17 cellular contexts compared by ENCODE assay signal in the genomic region with DNA sequence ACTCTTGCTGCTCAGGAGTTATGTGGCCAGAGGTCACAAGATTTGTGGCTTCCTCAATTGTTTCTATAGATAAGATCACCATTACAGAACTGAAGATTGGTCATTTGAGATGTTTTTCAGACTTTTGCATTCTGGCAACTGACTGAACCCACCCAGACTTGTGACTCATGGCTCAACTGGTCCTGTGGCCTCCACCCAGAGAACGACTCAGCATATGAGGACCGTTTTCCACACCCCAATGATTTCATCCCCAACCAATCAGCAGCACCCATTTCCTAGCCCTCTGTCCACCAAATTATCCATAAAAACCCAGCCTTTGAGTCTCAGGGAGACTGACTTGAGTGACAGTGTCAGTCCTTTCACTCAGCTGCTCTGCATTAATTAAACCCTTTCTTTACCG.
A peak's percentile ranks its signal among the peaks of the same experiment; 100 is the strongest.
DNase-seq lines count a peak whose midpoint lies in the region; ATAC-seq and TF ChIP-seq lines count a peak whose summit lies in the region.
"Had no signal": no experiment of that assay in that cellular context is flagged by ENCODE, and none has a peak within 500 bp of the region (broad histone marks: within the 10 kb centered on the region; RNA-seq: fewer than 3 reads in every experiment).

No MANE protein-coding gene starts in this region.

- intact Hi-C loops in naive thymus-derived CD4-positive, alpha-beta T cell (cut with micrococcal nuclease) = no loop called here
- intact Hi-C loops in left ventricle myocardium inferior (cut with micrococcal nuclease) = no loop called here

- peak; percentile 20 for DNase-seq in Caki2 (ENCODE audit: low read depth)
- DNase-seq in NB4 (ENCODE audit: low read depth) = peak; percentile 7
- peak; percentile 49 for DNase-seq in choroid plexus epithelial cell (ENCODE audit: low read depth)
- peak; percentile 64 for DNase-seq in myocyte (ENCODE audit: low read depth)
- no peak for DNase-seq in naive thymus-derived CD4-positive, alpha-beta T cell
- DNase-seq in left ventricle myocardium inferior = no peak
- no peak for DNase-seq in GM19238 (ENCODE audit: insufficient read length, low spot score)
- DNase-seq: activated effector memory CD4-positive, alpha-beta T cell treated with Interleukin-2 at 50 U/mL for 16 hours; AML-193; colonic mucosa; immature natural killer cell; NCI-H1092; NCI-H748 treated with DMSO at 0.1 percent for 48 hours; RPMI8226 had no signal

- no peak overlapping the region for H3K27ac ChIP-seq in naive thymus-derived CD4-positive, alpha-beta T cell (ENCODE audit: low read depth, low read length)
- no peak overlapping the region for H3K27ac ChIP-seq in left ventricle myocardium inferior (replicated peaks)
- H3K27ac ChIP-seq: colonic mucosa, right atrium auricular region had no signal

- peaks cover 0 to 6% (median 1%) of the 10 kb centered on the region in 11 donors for H3K9me3 Mint-ChIP-seq in naive thymus-derived CD4-positive, alpha-beta T cell
- H3K9me3 Mint-ChIP-seq: immature natural killer cell had no signal

- peaks cover 0 to 2% (median 0%) of the 10 kb centered on the region in 7 donors for H3K4me1 Mint-ChIP-seq in naive thymus-derived CD4-positive, alpha-beta T cell
- H3K4me1 Mint-ChIP-seq: IgD-negative memory B cell, immature natural killer cell had no signal

- H3K36me3 Mint-ChIP-seq in naive thymus-derived CD4-positive, alpha-beta T cell = no peaks in the 10 kb centered on the region
- H3K36me3 Mint-ChIP-seq: IgD-negative memory B cell, immature natural killer cell had no signal

- TF ChIP-seq CTCF in NB4 (IDR thresholded peaks at IDR 0.05; ENCODE audit: low read depth, low read length) (no peak), choroid plexus epithelial cell (conservative IDR thresholded peaks at IDR 0.05; ENCODE audit: low read depth, low read length) (no peak), left ventricle myocardium inferior (IDR thresholded peaks at IDR 0.05; ENCODE audit: borderline replicate concordance) (no peak)

- no peak overlapping the region for H3K4me3 Mint-ChIP-seq in naive thymus-derived CD4-positive, alpha-beta T cell
- H3K4me3 Mint-ChIP-seq: IgD-negative memory B cell, immature natural killer cell had no signal

- no peak overlapping the region for H3K27ac Mint-ChIP-seq in naive thymus-derived CD4-positive, alpha-beta T cell
- H3K27ac Mint-ChIP-seq: IgD-negative memory B cell, immature natural killer cell had no signal

- H3K4me3 ChIP-seq in NB4 (ENCODE audit: low read depth, low read length) = no peak overlapping the region
- no peak overlapping the region for H3K4me3 ChIP-seq in choroid plexus epithelial cell (ENCODE audit: low read depth, low read length)
- H3K4me3 ChIP-seq in naive thymus-derived CD4-positive, alpha-beta T cell (ENCODE audit: low read length) = no peak overlapping the region
- H3K4me3 ChIP-seq in left ventricle myocardium inferior = no peak overlapping the region
- H3K4me3 ChIP-seq: colonic mucosa, right atrium auricular region had no signal

- no peaks in the 10 kb centered on the region for H3K4me1 ChIP-seq in naive thymus-derived CD4-positive, alpha-beta T cell (ENCODE audit: control insufficient read depth in 2 of 2, insufficient read depth in 2 of 2, low read length in 2 of 2)
- no peaks in the 10 kb centered on the region for H3K4me1 ChIP-seq in left ventricle myocardium inferior
- H3K4me1 ChIP-seq: colonic mucosa, right atrium auricular region had no signal

- peaks cover 0 to 5% (median 0%) of the 10 kb centered on the region in 5 donors for H3K27me3 Mint-ChIP-seq in naive thymus-derived CD4-positive, alpha-beta T cell
- H3K27me3 Mint-ChIP-seq: IgD-negative memory B cell had no signal

- TF ChIP-seq POLR2A in NB4 (IDR thresholded peaks at IDR 0.05; ENCODE audit: extremely low read depth, insufficient read length) = no peak

- in situ Hi-C loops in Caki2 (cut with HindIII; ENCODE audit: low pct_unique_long_range_greater_than_20kb, low sequenced_read_pairs) = no loop called here

- H3K36me3 ChIP-seq in naive thymus-derived CD4-positive, alpha-beta T cell (ENCODE audit: control insufficient read depth in 2 of 3, insufficient read depth in 3 of 3, low read length in 3 of 3) = no peaks in the 10 kb centered on the region
- no peaks in the 10 kb centered on the region for H3K36me3 ChIP-seq in left ventricle myocardium inferior
- H3K36me3 ChIP-seq: colonic mucosa, right atrium auricular region had no signal

- POLR2A ChIA-PET in naive thymus-derived CD4-positive, alpha-beta T cell (lab: Charles Lee) = no interaction called here

- no peaks in the 10 kb centered on the region for H3K27me3 ChIP-seq in naive thymus-derived CD4-positive, alpha-beta T cell (ENCODE audit: control insufficient read depth in 2 of 2, insufficient read depth in 2 of 2, low read length in 2 of 2)
- H3K27me3 ChIP-seq in left ventricle myocardium inferior (ENCODE audit: low read depth) = no peaks in the 10 kb centered on the region
- H3K27me3 ChIP-seq: colonic mucosa, right atrium auricular region had no signal

- H3K9me3 ChIP-seq in naive thymus-derived CD4-positive, alpha-beta T cell (ENCODE audit: control insufficient read depth in 2 of 3, low read length in 3 of 3) = no peaks in the 10 kb centered on the region
- H3K9me3 ChIP-seq in left ventricle myocardium inferior (replicated peaks) = no peaks in the 10 kb centered on the region
- H3K9me3 ChIP-seq: colonic mucosa, right atrium auricular region had no signal

- CTCF ChIA-PET in naive thymus-derived CD4-positive, alpha-beta T cell (lab: Charles Lee) = no interaction called here

- no peak for ATAC-seq in HG02973 (IDR thresholded peaks at IDR 0.05; ENCODE audit: unreplicated experiment)
- ATAC-seq in naive thymus-derived CD4-positive, alpha-beta T cell = no peak

Comparison
In these comparisons a context has a peak if more than half of its experiments do, and no peak if none do; other contexts are left out.
1. DNase-seq: peak in Caki2 (single experiment), NB4 (single experiment), choroid plexus epithelial cell (single experiment) and myocyte (single experiment); none in naive thymus-derived CD4-positive, alpha-beta T cell (0 of 9), left ventricle myocardium inferior (single experiment) and GM19238 (single experiment).